In the genomic region with DNA sequence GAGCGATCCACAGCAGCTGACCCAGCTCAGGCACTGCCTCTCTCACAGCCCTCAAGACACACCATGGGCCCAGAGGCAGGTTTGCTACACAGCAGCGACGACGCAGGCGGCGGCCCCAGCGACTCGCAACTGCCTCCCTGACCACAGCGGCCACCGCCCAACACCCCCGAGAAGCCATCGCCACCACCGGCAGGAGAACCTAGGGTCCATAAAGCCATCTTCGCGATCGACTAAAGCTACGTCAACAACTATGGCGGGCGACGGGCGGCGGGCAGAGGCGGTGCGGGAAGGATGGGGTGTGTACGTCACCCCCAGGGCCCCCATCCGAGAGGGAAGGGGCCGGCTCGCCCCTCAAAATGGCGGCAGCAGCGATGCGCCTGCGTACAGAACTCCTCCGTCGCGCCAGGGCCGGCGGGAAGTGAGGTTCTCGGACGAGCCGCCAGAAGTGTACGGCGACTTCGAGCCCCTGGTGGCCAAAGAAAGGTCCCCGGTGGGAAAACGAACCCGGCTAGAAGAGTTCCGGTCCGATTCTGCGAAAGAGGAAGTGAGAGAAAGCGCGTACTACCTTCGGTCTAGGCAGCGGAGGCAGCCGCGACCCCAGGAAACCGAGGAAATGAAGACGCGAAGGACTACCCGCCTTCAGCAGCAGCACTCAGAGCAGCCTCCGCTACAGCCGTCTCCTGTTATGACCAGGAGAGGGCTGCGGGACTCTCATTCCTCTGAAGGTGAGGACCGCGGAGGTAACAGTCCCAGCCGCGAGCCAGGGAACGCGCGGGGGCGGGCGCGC, we compare ENCODE assay signal across 1 cellular context.
TF ChIP-seq lines count a peak whose summit lies in the region.

A gene with protein sequence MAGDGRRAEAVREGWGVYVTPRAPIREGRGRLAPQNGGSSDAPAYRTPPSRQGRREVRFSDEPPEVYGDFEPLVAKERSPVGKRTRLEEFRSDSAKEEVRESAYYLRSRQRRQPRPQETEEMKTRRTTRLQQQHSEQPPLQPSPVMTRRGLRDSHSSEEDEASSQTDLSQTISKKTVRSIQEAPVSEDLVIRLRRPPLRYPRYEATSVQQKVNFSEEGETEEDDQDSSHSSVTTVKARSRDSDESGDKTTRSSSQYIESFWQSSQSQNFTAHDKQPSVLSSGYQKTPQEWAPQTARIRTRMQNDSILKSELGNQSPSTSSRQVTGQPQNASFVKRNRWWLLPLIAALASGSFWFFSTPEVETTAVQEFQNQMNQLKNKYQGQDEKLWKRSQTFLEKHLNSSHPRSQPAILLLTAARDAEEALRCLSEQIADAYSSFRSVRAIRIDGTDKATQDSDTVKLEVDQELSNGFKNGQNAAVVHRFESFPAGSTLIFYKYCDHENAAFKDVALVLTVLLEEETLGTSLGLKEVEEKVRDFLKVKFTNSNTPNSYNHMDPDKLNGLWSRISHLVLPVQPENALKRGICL (plus strand): TSS at position 33 of the 787 bp plus-strand sequence. CDS start 218 bp downstream, at position 251.

TF ChIP-seq in HepG2, 621 proteins besides CTCF, POLR2A, EP300 and RAD21 (continued from another document and continues in another):
- peak; percentile 70; the same call in 1 of the 2 replicates for TF ChIP-seq MYC (CRISPR knock-in tag; IDR thresholded peaks at IDR 0.05; ENCODE audit: borderline replicate concordance)
- TF ChIP-seq, protein P1, sequence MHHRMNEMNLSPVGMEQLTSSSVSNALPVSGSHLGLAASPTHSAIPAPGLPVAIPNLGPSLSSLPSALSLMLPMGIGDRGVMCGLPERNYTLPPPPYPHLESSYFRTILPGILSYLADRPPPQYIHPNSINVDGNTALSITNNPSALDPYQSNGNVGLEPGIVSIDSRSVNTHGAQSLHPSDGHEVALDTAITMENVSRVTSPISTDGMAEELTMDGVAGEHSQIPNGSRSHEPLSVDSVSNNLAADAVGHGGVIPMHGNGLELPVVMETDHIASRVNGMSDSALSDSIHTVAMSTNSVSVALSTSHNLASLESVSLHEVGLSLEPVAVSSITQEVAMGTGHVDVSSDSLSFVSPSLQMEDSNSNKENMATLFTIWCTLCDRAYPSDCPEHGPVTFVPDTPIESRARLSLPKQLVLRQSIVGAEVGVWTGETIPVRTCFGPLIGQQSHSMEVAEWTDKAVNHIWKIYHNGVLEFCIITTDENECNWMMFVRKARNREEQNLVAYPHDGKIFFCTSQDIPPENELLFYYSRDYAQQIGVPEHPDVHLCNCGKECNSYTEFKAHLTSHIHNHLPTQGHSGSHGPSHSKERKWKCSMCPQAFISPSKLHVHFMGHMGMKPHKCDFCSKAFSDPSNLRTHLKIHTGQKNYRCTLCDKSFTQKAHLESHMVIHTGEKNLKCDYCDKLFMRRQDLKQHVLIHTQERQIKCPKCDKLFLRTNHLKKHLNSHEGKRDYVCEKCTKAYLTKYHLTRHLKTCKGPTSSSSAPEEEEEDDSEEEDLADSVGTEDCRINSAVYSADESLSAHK (CRISPR knock-in tag; IDR thresholded peaks at IDR 0.05; ENCODE audit: borderline replicate concordance), result no peak
- TF ChIP-seq KDM5A (IDR thresholded peaks at IDR 0.05; ENCODE audit: borderline replicate concordance, low read length), result peak; percentile 92
- no peak for TF ChIP-seq KLF15 (CRISPR knock-in tag; IDR thresholded peaks at IDR 0.05; ENCODE audit: borderline replicate concordance)
- no peak for TF ChIP-seq PRPF4 (IDR thresholded peaks at IDR 0.05; ENCODE audit: low read depth, low read length, poor library complexity, severe bottlenecking)
- no peak for TF ChIP-seq SMAD9 (CRISPR knock-in tag; IDR thresholded peaks at IDR 0.05)
- no peak for TF ChIP-seq ZNF180 (CRISPR knock-in tag; IDR thresholded peaks at IDR 0.05; ENCODE audit: borderline replicate concordance, low read depth)
- TF ChIP-seq TAF1 (CRISPR knock-in tag; IDR thresholded peaks at IDR 0.05), result peak; percentile 89
- TF ChIP-seq NFKBIZ (CRISPR knock-in tag; IDR thresholded peaks at IDR 0.05), result peak; percentile 19
- peak; percentile 72; the same call in 1 of the 2 replicates for TF ChIP-seq FLYWCH1 (CRISPR knock-in tag; IDR thresholded peaks at IDR 0.05)
- TF ChIP-seq ARID2 (CRISPR knock-in tag; IDR thresholded peaks at IDR 0.05; ENCODE audit: borderline replicate concordance), result peak; percentile 18; the same call in 1 of the 2 replicates
- TF ChIP-seq, protein P2, sequence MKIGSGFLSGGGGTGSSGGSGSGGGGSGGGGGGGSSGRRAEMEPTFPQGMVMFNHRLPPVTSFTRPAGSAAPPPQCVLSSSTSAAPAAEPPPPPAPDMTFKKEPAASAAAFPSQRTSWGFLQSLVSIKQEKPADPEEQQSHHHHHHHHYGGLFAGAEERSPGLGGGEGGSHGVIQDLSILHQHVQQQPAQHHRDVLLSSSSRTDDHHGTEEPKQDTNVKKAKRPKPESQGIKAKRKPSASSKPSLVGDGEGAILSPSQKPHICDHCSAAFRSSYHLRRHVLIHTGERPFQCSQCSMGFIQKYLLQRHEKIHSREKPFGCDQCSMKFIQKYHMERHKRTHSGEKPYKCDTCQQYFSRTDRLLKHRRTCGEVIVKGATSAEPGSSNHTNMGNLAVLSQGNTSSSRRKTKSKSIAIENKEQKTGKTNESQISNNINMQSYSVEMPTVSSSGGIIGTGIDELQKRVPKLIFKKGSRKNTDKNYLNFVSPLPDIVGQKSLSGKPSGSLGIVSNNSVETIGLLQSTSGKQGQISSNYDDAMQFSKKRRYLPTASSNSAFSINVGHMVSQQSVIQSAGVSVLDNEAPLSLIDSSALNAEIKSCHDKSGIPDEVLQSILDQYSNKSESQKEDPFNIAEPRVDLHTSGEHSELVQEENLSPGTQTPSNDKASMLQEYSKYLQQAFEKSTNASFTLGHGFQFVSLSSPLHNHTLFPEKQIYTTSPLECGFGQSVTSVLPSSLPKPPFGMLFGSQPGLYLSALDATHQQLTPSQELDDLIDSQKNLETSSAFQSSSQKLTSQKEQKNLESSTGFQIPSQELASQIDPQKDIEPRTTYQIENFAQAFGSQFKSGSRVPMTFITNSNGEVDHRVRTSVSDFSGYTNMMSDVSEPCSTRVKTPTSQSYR (CRISPR knock-in tag; IDR thresholded peaks at IDR 0.05; ENCODE audit: borderline replicate concordance), result no peak; the same call in 1 of the 2 replicates
- TF ChIP-seq, protein P3, sequence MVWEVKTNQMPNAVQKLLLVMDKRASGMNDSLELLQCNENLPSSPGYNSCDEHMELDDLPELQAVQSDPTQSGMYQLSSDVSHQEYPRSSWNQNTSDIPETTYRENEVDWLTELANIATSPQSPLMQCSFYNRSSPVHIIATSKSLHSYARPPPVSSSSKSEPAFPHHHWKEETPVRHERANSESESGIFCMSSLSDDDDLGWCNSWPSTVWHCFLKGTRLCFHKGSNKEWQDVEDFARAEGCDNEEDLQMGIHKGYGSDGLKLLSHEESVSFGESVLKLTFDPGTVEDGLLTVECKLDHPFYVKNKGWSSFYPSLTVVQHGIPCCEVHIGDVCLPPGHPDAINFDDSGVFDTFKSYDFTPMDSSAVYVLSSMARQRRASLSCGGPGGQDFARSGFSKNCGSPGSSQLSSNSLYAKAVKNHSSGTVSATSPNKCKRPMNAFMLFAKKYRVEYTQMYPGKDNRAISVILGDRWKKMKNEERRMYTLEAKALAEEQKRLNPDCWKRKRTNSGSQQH (CRISPR knock-in tag; IDR thresholded peaks at IDR 0.05; ENCODE audit: low read depth), result no peak
- TF ChIP-seq PCBP2 (optimal IDR thresholded peaks at IDR 0.05; ENCODE audit: low read depth, low read length, poor library complexity, severe bottlenecking), result no peak
- TF ChIP-seq, protein P4, sequence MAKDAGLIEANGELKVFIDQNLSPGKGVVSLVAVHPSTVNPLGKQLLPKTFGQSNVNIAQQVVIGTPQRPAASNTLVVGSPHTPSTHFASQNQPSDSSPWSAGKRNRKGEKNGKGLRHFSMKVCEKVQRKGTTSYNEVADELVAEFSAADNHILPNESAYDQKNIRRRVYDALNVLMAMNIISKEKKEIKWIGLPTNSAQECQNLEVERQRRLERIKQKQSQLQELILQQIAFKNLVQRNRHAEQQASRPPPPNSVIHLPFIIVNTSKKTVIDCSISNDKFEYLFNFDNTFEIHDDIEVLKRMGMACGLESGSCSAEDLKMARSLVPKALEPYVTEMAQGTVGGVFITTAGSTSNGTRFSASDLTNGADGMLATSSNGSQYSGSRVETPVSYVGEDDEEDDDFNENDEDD (CRISPR knock-in tag; IDR thresholded peaks at IDR 0.05; ENCODE audit: borderline replicate concordance), result peak; percentile 85
- 0 out of 2 replicates have a peak, but pooled peaks have one; percentile 74 for TF ChIP-seq ZNF792 (CRISPR knock-in tag; IDR thresholded peaks at IDR 0.05)
- peak; percentile 57; the same call in 1 of the 2 replicates for TF ChIP-seq CHD2 (IDR thresholded peaks at IDR 0.05; ENCODE audit: low read depth, low read length)
- TF ChIP-seq JUNB (CRISPR knock-in tag; IDR thresholded peaks at IDR 0.05; ENCODE audit: borderline replicate concordance), result no peak; the same call in 1 of the 2 replicates
- TF ChIP-seq, protein P5, sequence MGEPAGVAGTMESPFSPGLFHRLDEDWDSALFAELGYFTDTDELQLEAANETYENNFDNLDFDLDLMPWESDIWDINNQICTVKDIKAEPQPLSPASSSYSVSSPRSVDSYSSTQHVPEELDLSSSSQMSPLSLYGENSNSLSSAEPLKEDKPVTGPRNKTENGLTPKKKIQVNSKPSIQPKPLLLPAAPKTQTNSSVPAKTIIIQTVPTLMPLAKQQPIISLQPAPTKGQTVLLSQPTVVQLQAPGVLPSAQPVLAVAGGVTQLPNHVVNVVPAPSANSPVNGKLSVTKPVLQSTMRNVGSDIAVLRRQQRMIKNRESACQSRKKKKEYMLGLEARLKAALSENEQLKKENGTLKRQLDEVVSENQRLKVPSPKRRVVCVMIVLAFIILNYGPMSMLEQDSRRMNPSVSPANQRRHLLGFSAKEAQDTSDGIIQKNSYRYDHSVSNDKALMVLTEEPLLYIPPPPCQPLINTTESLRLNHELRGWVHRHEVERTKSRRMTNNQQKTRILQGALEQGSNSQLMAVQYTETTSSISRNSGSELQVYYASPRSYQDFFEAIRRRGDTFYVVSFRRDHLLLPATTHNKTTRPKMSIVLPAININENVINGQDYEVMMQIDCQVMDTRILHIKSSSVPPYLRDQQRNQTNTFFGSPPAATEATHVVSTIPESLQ (CRISPR knock-in tag; conservative IDR thresholded peaks at IDR 0.05), result no peak
- TF ChIP-seq, protein P6, sequence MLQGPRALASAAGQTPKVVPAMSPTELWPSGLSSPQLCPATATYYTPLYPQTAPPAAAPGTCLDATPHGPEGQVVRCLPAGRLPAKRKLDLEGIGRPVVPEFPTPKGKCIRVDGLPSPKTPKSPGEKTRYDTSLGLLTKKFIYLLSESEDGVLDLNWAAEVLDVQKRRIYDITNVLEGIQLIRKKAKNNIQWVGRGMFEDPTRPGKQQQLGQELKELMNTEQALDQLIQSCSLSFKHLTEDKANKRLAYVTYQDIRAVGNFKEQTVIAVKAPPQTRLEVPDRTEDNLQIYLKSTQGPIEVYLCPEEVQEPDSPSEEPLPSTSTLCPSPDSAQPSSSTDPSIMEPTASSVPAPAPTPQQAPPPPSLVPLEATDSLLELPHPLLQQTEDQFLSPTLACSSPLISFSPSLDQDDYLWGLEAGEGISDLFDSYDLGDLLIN (CRISPR knock-in tag; IDR thresholded peaks at IDR 0.05; ENCODE audit: borderline replicate concordance), result peak; percentile 46; the same call in 1 of the 2 replicates
- TF ChIP-seq CEBPB (IDR thresholded peaks at IDR 0.05; ENCODE audit: borderline replicate concordance, low read depth, low read length), result no peak
- TF ChIP-seq HOXA9 (CRISPR knock-in tag; IDR thresholded peaks at IDR 0.05; ENCODE audit: borderline replicate concordance), result peak; percentile 85
- TF ChIP-seq SP2 (CRISPR knock-in tag; IDR thresholded peaks at IDR 0.05), result 0 out of 2 replicates have a peak, but pooled peaks have one; percentile 14
- peak; percentile 46 for TF ChIP-seq ZNF121 (CRISPR knock-in tag; IDR thresholded peaks at IDR 0.05)
- peak; percentile 56; the same call in 1 of the 2 replicates for TF ChIP-seq ZNF614 (CRISPR knock-in tag; IDR thresholded peaks at IDR 0.05; ENCODE audit: borderline replicate concordance)
- TF ChIP-seq, protein P7, sequence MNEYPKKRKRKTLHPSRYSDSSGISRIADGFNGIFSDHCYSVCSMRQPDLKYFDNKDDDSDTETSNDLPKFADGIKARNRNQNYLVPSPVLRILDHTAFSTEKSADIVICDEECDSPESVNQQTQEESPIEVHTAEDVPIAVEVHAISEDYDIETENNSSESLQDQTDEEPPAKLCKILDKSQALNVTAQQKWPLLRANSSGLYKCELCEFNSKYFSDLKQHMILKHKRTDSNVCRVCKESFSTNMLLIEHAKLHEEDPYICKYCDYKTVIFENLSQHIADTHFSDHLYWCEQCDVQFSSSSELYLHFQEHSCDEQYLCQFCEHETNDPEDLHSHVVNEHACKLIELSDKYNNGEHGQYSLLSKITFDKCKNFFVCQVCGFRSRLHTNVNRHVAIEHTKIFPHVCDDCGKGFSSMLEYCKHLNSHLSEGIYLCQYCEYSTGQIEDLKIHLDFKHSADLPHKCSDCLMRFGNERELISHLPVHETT (CRISPR knock-in tag; conservative IDR thresholded peaks at IDR 0.05), result peak; percentile 94
- TF ChIP-seq ZNF468 (CRISPR knock-in tag; IDR thresholded peaks at IDR 0.05), result peak; percentile 16
- TF ChIP-seq, protein P8, sequence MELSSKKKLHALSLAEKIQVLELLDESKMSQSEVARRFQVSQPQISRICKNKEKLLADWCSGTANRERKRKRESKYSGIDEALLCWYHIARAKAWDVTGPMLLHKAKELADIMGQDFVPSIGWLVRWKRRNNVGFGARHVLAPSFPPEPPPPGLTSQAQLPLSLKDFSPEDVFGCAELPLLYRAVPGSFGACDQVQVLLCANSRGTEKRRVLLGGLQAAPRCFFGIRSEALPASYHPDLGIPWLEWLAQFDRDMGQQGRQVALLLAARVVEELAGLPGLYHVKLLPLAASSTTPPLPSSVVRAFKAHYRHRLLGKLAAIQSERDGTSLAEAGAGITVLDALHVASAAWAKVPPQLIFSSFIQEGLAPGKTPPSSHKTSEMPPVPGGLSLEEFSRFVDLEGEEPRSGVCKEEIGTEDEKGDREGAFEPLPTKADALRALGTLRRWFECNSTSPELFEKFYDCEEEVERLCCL (CRISPR knock-in tag; IDR thresholded peaks at IDR 0.05; ENCODE audit: borderline replicate concordance), result no peak
- TF ChIP-seq, protein P9, sequence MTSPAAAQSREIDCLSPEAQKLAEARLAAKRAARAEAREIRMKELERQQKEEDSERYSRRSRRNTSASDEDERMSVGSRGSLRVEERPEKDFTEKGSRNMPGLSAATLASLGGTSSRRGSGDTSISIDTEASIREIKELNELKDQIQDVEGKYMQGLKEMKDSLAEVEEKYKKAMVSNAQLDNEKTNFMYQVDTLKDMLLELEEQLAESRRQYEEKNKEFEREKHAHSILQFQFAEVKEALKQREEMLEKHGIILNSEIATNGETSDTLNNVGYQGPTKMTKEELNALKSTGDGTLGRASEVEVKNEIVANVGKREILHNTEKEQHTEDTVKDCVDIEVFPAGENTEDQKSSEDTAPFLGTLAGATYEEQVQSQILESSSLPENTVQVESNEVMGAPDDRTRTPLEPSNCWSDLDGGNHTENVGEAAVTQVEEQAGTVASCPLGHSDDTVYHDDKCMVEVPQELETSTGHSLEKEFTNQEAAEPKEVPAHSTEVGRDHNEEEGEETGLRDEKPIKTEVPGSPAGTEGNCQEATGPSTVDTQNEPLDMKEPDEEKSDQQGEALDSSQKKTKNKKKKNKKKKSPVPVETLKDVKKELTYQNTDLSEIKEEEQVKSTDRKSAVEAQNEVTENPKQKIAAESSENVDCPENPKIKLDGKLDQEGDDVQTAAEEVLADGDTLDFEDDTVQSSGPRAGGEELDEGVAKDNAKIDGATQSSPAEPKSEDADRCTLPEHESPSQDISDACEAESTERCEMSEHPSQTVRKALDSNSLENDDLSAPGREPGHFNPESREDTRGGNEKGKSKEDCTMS (CRISPR knock-in tag; conservative IDR thresholded peaks at IDR 0.05), result no peak
- TF ChIP-seq RFX5 (IDR thresholded peaks at IDR 0.05; ENCODE audit: low read depth, low read length), result peak; percentile 53; the same call in 1 of the 2 replicates
- TF ChIP-seq, protein P10, sequence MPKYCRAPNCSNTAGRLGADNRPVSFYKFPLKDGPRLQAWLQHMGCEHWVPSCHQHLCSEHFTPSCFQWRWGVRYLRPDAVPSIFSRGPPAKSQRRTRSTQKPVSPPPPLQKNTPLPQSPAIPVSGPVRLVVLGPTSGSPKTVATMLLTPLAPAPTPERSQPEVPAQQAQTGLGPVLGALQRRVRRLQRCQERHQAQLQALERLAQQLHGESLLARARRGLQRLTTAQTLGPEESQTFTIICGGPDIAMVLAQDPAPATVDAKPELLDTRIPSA (CRISPR knock-in tag; IDR thresholded peaks at IDR 0.05; ENCODE audit: borderline replicate concordance), result peak; percentile 44; the same call in 1 of the 2 replicates
